16 cellular contexts compared by ENCODE assay signal in genomic region chr1:214547747-214548146, GRCh38. TPM values are rescaled to one million over a fixed set of nuclear protein-coding genes. Genes with fewer than 3 reads are reported as not detected.
DNase-seq lines count a peak whose midpoint lies in the region; ATAC-seq and TF ChIP-seq lines count a peak whose summit lies in the region.
"Had no signal": no experiment of that assay in that cellular context is flagged by ENCODE, and none has a peak within 500 bp of the region (broad histone marks: within the 10 kb centered on the region; RNA-seq: fewer than 3 reads in every experiment).

No MANE protein-coding gene starts in this region.

- DNase-seq in Calu3 (no peak), WTC11 (ENCODE audit: low spot score) (no peak), epithelial cell of proximal tubule (ENCODE audit: low read depth) (no peak), psoas muscle (no peak), NOMO-1 treated with dmso at 0.1 percent for 144 hours (lab: John Stamatoyannopoulos, UW; ENCODE audit: unreplicated experiment) (no peak), kidney tubule cell (ENCODE audit: low spot score) (no peak)
- no peak for DNase-seq in activated effector memory CD4-positive, alpha-beta T cell treated with Interleukin-2 at 50 U/mL for 16 hours
- DNase-seq: activated CD4-positive, alpha-beta T cell treated with anti-CD3 and anti-CD28 coated beads, Interleukin-2, amount 50 U/mL, for 4 hours; hypothalamus; naive thymus-derived CD8-positive, alpha-beta T cell; NCI-H2171; retina; tibial artery had no signal

- H3K27me3 ChIP-seq in psoas muscle (ENCODE audit: insufficient read depth in 3 of 3, low read length in 2 of 3), result no peaks in the 10 kb centered on the region
- H3K27me3 ChIP-seq: tibial artery had no signal

- H3K4me3 ChIP-seq in epithelial cell of proximal tubule (ENCODE audit: low read depth, low read length), result peak overlapping the region; percentile 98
- peak overlapping the region; percentile 93 for H3K4me3 ChIP-seq in psoas muscle
- H3K4me3 ChIP-seq: tibial artery had no signal

- TF ChIP-seq CTCF in Calu3 (IDR thresholded peaks at IDR 0.05; ENCODE audit: unreplicated experiment), result no peak
- TF ChIP-seq CTCF in WTC11 (IDR thresholded peaks at IDR 0.05), result no peak
- no peak for TF ChIP-seq CTCF in epithelial cell of proximal tubule (conservative IDR thresholded peaks at IDR 0.05; ENCODE audit: low read depth, low read length)
- no peak for TF ChIP-seq CTCF in psoas muscle (IDR thresholded peaks at IDR 0.05)

- H3K27me3 Mint-ChIP-seq in Calu3 (ENCODE audit: unreplicated experiment) (no peaks in the 10 kb centered on the region), WTC11 (ENCODE audit: low read depth) (no peaks in the 10 kb centered on the region)

- H3K27ac ChIP-seq in psoas muscle, result peak overlapping the region; percentile 95
- H3K27ac ChIP-seq: tibial artery had no signal

- H3K4me1 Mint-ChIP-seq in Calu3 (ENCODE audit: low read depth, unreplicated experiment) (peaks cover 49% of the 10 kb centered on the region), WTC11 (peaks cover 56% of the 10 kb centered on the region)

- intact Hi-C loops in Calu3 (cut with micrococcal nuclease; ENCODE audit: unreplicated experiment), result loop anchor here (2.0 kb wide), 4 partner anchors 41 to 109 kb away; no protein-coding TSS in a partner anchor
- intact Hi-C loops in psoas muscle (cut with DNase I), result loop anchor here in 1 of 2 donors (5.0 kb wide), 1 partner anchor 40 kb away; no protein-coding TSS in a partner anchor

- no peaks in the 10 kb centered on the region for H3K9me3 Mint-ChIP-seq in Calu3 (ENCODE audit: low read depth, unreplicated experiment)
- no peaks in the 10 kb centered on the region for H3K9me3 Mint-ChIP-seq in WTC11
- H3K9me3 Mint-ChIP-seq: activated T-helper 1 cell treated with anti-CD3 and anti-CD28 coated beads, Interleukin-12 subunit alpha, Interleukin-12 subunit beta, Interleukin-2, Interleukin-4 antibody, amounts not matched to agents 30 ng/mL and 10 ng/mL and 1 ng/mL, durations not matched to agents 14 hours and 24 hours and 36 hours; naive thymus-derived CD8-positive, alpha-beta T cell had no signal

- H3K4me1 ChIP-seq in psoas muscle, result peaks cover 50% of the 10 kb centered on the region

- no TSS peak for BruUV-seq in Calu3 (replicated peaks; lab: Mats Ljungman, UMichigan)

- POLR2A ChIA-PET in WTC11 (lab: Charles Lee), result interaction anchor here (1.2 kb wide), 1 partner anchor 55 kb away, joined by 3 read pairs; the partner anchor contains the start of gene CENPF

- H3K4me3 Mint-ChIP-seq in Calu3 (ENCODE audit: low read depth, unreplicated experiment) (peak overlapping the region; percentile 78), WTC11 (peak overlapping the region; percentile 10; the same call in 1 of the 2 replicates)
- H3K4me3 Mint-ChIP-seq: activated T-helper 1 cell treated with anti-CD3 and anti-CD28 coated beads, Interleukin-12 subunit alpha, Interleukin-12 subunit beta, Interleukin-2, Interleukin-4 antibody, amounts not matched to agents 30 ng/mL and 10 ng/mL and 1 ng/mL, durations not matched to agents 14 hours and 24 hours and 36 hours; naive thymus-derived CD8-positive, alpha-beta T cell had no signal

- ATAC-seq in WTC11 (no peak), psoas muscle (no peak), HG02884 (IDR thresholded peaks at IDR 0.05; ENCODE audit: unreplicated experiment) (no peak)
- ATAC-seq: esophagus mucosa; naive thymus-derived CD8-positive, alpha-beta T cell had no signal

- H3K27ac Mint-ChIP-seq in Calu3 (ENCODE audit: unreplicated experiment), result peak overlapping the region; percentile 86
- no peak overlapping the region for H3K27ac Mint-ChIP-seq in WTC11
- H3K27ac Mint-ChIP-seq: activated T-helper 1 cell treated with anti-CD3 and anti-CD28 coated beads, Interleukin-12 subunit alpha, Interleukin-12 subunit beta, Interleukin-2, Interleukin-4 antibody, amounts not matched to agents 30 ng/mL and 10 ng/mL and 1 ng/mL, durations not matched to agents 14 hours and 24 hours and 36 hours; naive thymus-derived CD8-positive, alpha-beta T cell had no signal

- H3K36me3 Mint-ChIP-seq in Calu3 (ENCODE audit: insufficient read depth, unreplicated experiment) (peaks cover 67% of the 10 kb centered on the region), WTC11 (peaks cover 2% of the 10 kb centered on the region; the same call in 1 of the 2 replicates)
- H3K36me3 Mint-ChIP-seq: naive thymus-derived CD8-positive, alpha-beta T cell had no signal

- H3K9me3 ChIP-seq in psoas muscle, result no peaks in the 10 kb centered on the region
- H3K9me3 ChIP-seq: tibial artery had no signal

- CTCF ChIA-PET in Calu3 (lab: Charles Lee), result interaction anchor here (0.6 to 2.0 kb wide), 7 partner anchors 26 to 176 kb away, joined by 3 to 7 read pairs (median 3); no protein-coding TSS in a partner anchor
- CTCF ChIA-PET in WTC11 (lab: Charles Lee), result interaction anchor here (5.3 kb wide), 1 partner anchor 215 kb away, joined by 33 read pairs; no protein-coding TSS in a partner anchor

- no peaks in the 10 kb centered on the region for H3K36me3 ChIP-seq in psoas muscle (ENCODE audit: insufficient read depth in 1 of 2, low read depth in 1 of 2)
- H3K36me3 ChIP-seq: tibial artery had no signal

TF ChIP-seq in WTC11, 78 proteins besides CTCF, POLR2A, EP300 and RAD21 (continues in another document):
- TF ChIP-seq FOXP4 (CRISPR knock-in tag; IDR thresholded peaks at IDR 0.05) (no peak), USF2 (CRISPR knock-in tag; IDR thresholded peaks at IDR 0.05) (no peak), IRF1 (CRISPR knock-in tag; IDR thresholded peaks at IDR 0.05) (no peak), ZNF281 (CRISPR knock-in tag; IDR thresholded peaks at IDR 0.05) (no peak), CREM (CRISPR knock-in tag; IDR thresholded peaks at IDR 0.05) (no peak)
- TF ChIP-seq, protein P1, sequence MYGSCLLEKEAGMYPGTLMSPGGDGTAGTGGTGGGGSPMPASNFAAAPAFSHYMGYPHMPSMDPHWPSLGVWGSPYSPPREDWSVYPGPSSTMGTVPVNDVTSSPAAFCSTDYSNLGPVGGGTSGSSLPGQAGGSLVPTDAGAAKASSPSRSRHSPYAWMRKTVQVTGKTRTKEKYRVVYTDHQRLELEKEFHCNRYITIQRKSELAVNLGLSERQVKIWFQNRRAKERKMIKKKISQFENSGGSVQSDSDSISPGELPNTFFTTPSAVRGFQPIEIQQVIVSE (CRISPR knock-in tag; IDR thresholded peaks at IDR 0.05; ENCODE audit: borderline replicate concordance), result no peak

RNA-seq across cellular contexts. Expression of gene PTPN14, which starts 3.7 kb away (rescaled TPM):
- total RNA-seq in Calu3 (2022) (72.4 and 77.4 TPM in 2 replicates), WTC11 (2021) (83.3 to 88.4 TPM (median 86.4 TPM) in 3 replicates), epithelial cell of proximal tubule (24.6 and 39.4 TPM in 2 replicates), psoas muscle (100 to 1,000 TPM in 1 of 4 donors, 10 to 100 TPM in 3; 50.8 to 106 (median 63.3) TPM)
- 10 to 100 TPM in 1 of 3 donors, 1 to 10 TPM in 2; 7.2 to 27.9 (median 9.1) TPM for polyA plus RNA-seq in psoas muscle

RNA-seq across cellular contexts. Expression of gene CENPF, which starts 55.2 kb away (rescaled TPM):
- 118 and 144 TPM in 2 replicates for total RNA-seq in Calu3 (2022)
- total RNA-seq in WTC11 (2021), result 137 to 166 TPM (median 143 TPM) in 3 replicates
- 67.0 and 80.5 TPM in 2 replicates for total RNA-seq in epithelial cell of proximal tubule
- 1 to 10 TPM in 1 of 4 donors, under 1 TPM in 3; 0.28 to 1.2 (median 0.43) TPM for total RNA-seq in psoas muscle
- 1 to 10 TPM in 1 of 3 donors, under 1 TPM in 2; 0.04 to 1.2 (median 0.74) TPM for polyA plus RNA-seq in psoas muscle

Comparison
In these comparisons a context has a peak if more than half of its experiments do, and no peak if none do; other contexts are left out.
1. RNA of gene CENPF, which starts 55.2 kb away (total RNA-seq): 137 to 166 TPM in WTC11, 118 to 144 TPM in Calu3 and 67.0 to 80.5 TPM in epithelial cell of proximal tubule; 0.28 to 1.2 TPM in psoas muscle; every median in the first group is over 10 times any median in the second.